In the genomic region with DNA sequence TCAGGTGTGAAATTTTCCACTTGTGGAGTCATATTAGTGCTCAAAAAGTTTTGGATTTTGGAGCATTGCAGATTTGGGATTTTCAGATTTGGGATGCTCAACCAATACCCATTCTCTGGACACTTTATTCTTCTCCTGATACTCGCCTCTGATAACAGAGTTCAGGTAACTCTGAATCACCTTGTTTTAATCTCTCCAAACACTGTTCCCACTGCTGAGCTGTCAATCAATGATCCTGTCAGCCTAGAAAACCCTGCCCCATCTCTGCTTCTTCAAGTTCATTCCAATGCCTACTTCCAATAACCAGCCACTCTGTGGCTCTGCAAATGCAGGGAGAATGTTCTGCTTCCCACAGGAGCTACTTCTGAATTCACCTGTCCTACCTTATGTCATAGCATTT, we compare ENCODE assay signal across 22 cellular contexts. TPM values are rescaled to one million over a fixed set of nuclear protein-coding genes. Genes with fewer than 3 reads are reported as not detected.
A peak's percentile ranks its signal among the peaks of the same experiment; 100 is the strongest.
DNase-seq lines count a peak whose midpoint lies in the region; ATAC-seq, FAIRE-seq and TF ChIP-seq lines count a peak whose summit lies in the region.
"Had no signal": no experiment of that assay in that cellular context is flagged by ENCODE, and none has a peak within 500 bp of the region (broad histone marks: within the 10 kb centered on the region; RNA-seq: fewer than 3 reads in every experiment).

No MANE protein-coding gene starts in this region.

- no TSS peak for BruUV-seq in K562 (replicated peaks; lab: Mats Ljungman, UMichigan)

- intact Hi-C loops in K562 (cut with micrococcal nuclease): no loop called here
- intact Hi-C loops in aorta (cut with DNase I): no loop called here

- H3K9me1 ChIP-seq in K562 (ENCODE audit: control insufficient read depth, insufficient read depth, low read length): no peaks in the 10 kb centered on the region

- no peak for FAIRE-seq in K562 (lab: Jason Lieb, UNC)
- FAIRE-seq: D721Med, GM12892, GM18507, HTR-8/SVneo had no signal

- H3K4me1 ChIP-seq in KMS-11 (ENCODE audit: low read depth, poor library complexity, severe bottlenecking): peaks cover 89% of the 10 kb centered on the region
- peaks cover 14 to 68% of the 10 kb centered on the region in 2 experiments for H3K4me1 ChIP-seq in K562 (replicated peaks in 1 of 2; ENCODE audit: control insufficient read depth in 2 of 2, insufficient read depth in 2 of 2, low read length in 2 of 2)
- peaks cover 0 to 5% of the 10 kb centered on the region in 2 donors for H3K4me1 ChIP-seq in aorta (ENCODE audit: control insufficient read depth in 1 of 2, insufficient read depth in 2 of 2, low read length in 2 of 2)

- no peaks in the 10 kb centered on the region for H3K36me3 ChIP-seq in KMS-11 (ENCODE audit: insufficient read depth)
- peaks cover 5% of the 10 kb centered on the region; the same call in 1 of the 3 replicates for H3K36me3 ChIP-seq in K562 (ENCODE audit: control insufficient read depth, insufficient read depth, low read length)
- no peaks in the 10 kb centered on the region for H3K36me3 ChIP-seq in aorta (ENCODE audit: control insufficient read depth in 1 of 2, insufficient read depth in 2 of 2, low read length in 1 of 2)
- H3K36me3 ChIP-seq: BLaER1 had no signal

- WGBS in K562 (ENCODE audit: insufficient coverage, low coverage, missing lambda C conversion rate): 72% methylated on average over 1 of the region's 1 CpG
- WGBS in aorta, 2 donors: 93 to 97% methylated on average over 1 of the region's 1 CpG

- in situ Hi-C loops in K562 (cut with MboI): no loop called here

- CTCF ChIA-PET in K562 (lab: Yijun Ruan, JAX; ENCODE audit: low intra/inter-chr PET ratio): no interaction called here
- CTCF ChIA-PET in GM10248 (lab: Yijun Ruan, JAX): interaction anchor here (0.9 to 3.7 kb wide), 2 partner anchors 12 to 39 kb away, joined by 3 to 19 read pairs; no protein-coding TSS in a partner anchor

- no peak for TF ChIP-seq POLR2A in K562 (conservative IDR thresholded peaks at IDR 0.05)

- H3K4me2 ChIP-seq in KMS-11: peak overlapping the region; percentile 99
- no peak overlapping the region for H3K4me2 ChIP-seq in K562 (ENCODE audit: insufficient read depth, low read length)
- H3K4me2 ChIP-seq: BLaER1 had no signal

- no peak for TF ChIP-seq EP300 in K562 (IDR thresholded peaks at IDR 0.05; ENCODE audit: low read length)

- peak overlapping the region; percentile 82; the same call in 1 of the 2 replicates for H3K27ac ChIP-seq in KMS-11
- H3K27ac ChIP-seq in K562 (ENCODE audit: extremely low read depth, low read depth, low read length): no peak overlapping the region
- H3K27ac ChIP-seq in aorta (ENCODE audit: low read depth in 1 of 2, low read length in 2 of 2): no peak overlapping the region
- H3K27ac ChIP-seq: 22Rv1, BLaER1 had no signal

- POLR2A ChIA-PET in K562 (lab: Yijun Ruan, JAX) (interaction anchor here (0.7 to 1.1 kb wide), 3 partner anchors 13 to 148 kb away, joined by 3 to 6 read pairs (median 4); a partner anchor contains a TSS), GM10248 (lab: Yijun Ruan, JAX) (no interaction called here)

- H3K9ac ChIP-seq in KMS-11: peak overlapping the region; percentile 43; the same call in 1 of the 2 replicates
- H3K9ac ChIP-seq in K562 (ENCODE audit: insufficient read depth in 1 of 2, low read depth in 2 of 2, low read length in 2 of 2): no peak overlapping the region
- H3K9ac ChIP-seq: BLaER1 had no signal

- H2AFZ ChIP-seq in KMS-11 (ENCODE audit: low read depth) (no peak overlapping the region), K562 (ENCODE audit: low read depth, low read length) (no peak overlapping the region)

- ATAC-seq in K562 (no peak), aorta (ENCODE audit: low FRiP score) (no peak)
- ATAC-seq: HCT116 had no signal

- TF ChIP-seq RAD21 in K562 (CRISPR knock-in tag; conservative IDR thresholded peaks at IDR 0.05 in 1 of 2, IDR thresholded peaks at IDR 0.05 in 1 of 2): no peak

- H4K20me1 ChIP-seq in KMS-11 (ENCODE audit: insufficient read depth) (0 out of 2 replicates have a peak, but pooled peaks cover 3% of the 10 kb centered on the region), K562 (replicated peaks; ENCODE audit: control insufficient read depth, insufficient read depth, low read length) (peaks cover 19% of the 10 kb centered on the region; the same call in 1 of the 2 replicates)

- TF ChIP-seq CTCF in KMS-11 (conservative IDR thresholded peaks at IDR 0.05; ENCODE audit: low read depth, low read length) (no peak), K562 (IDR thresholded peaks at IDR 0.05 in 2 of 3, conservative IDR thresholded peaks at IDR 0.05 in 1 of 3; ENCODE audit: insufficient read depth in 2 of 3, low read depth in 1 of 3, low read length in 3 of 3) (no peak), GM10248 (IDR thresholded peaks at IDR 0.05; ENCODE audit: control extremely low read depth, extremely low read depth, low read depth, missing control alignments) (no peak)

- H3K9me3 ChIP-seq in K562 (replicated peaks; ENCODE audit: control insufficient read depth, insufficient read depth, low read depth, low read length) (no peaks in the 10 kb centered on the region), aorta (ENCODE audit: control insufficient read depth, low read length) (no peaks in the 10 kb centered on the region)
- H3K9me3 ChIP-seq: BLaER1 had no signal

- H3K79me2 ChIP-seq in KMS-11 (ENCODE audit: insufficient read depth, low read depth): peaks cover 70% of the 10 kb centered on the region
- peaks cover 96% of the 10 kb centered on the region for H3K79me2 ChIP-seq in K562 (ENCODE audit: control insufficient read depth, insufficient read depth, low read length)

- no peak overlapping the region for H3K4me3 ChIP-seq in KMS-11 (IDR thresholded peaks at IDR 0.05; ENCODE audit: insufficient read depth, low read depth, low read length)
- no peak overlapping the region for H3K4me3 ChIP-seq in K562
- H3K4me3 ChIP-seq in aorta (ENCODE audit: low read length in 2 of 2): no peak overlapping the region
- H3K4me3 ChIP-seq: BLaER1 had no signal

- H3K27me3 ChIP-seq in KMS-11 (ENCODE audit: insufficient read depth, low read depth): no peaks in the 10 kb centered on the region
- no peaks in the 10 kb centered on the region for H3K27me3 ChIP-seq in K562 (ENCODE audit: control insufficient read depth in 2 of 2, insufficient read depth in 2 of 2, low read length in 2 of 2)
- H3K27me3 ChIP-seq in aorta (ENCODE audit: control insufficient read depth in 1 of 2, insufficient read depth in 2 of 2, low read length in 1 of 2): no peaks in the 10 kb centered on the region
- H3K27me3 ChIP-seq: BLaER1 had no signal

- peak; percentile 43 for DNase-seq in DMS53 (lab: John Stamatoyannopoulos, UW)
- DNase-seq in DMS53 treated with DMSO at 0.1 percent for 48 hours (lab: John Stamatoyannopoulos, UW; ENCODE audit: unreplicated experiment): no peak
- no peak for DNase-seq in K562 (ENCODE audit: extremely low read depth in 1 of 4, low spot score in 3 of 4)
- DNase-seq in GM10248 (ENCODE audit: extremely low spot score): no peak
- DNase-seq in aorta: no peak
- DNase-seq in DMS 273 (lab: John Stamatoyannopoulos, UW; ENCODE audit: unreplicated experiment): no peak
- DNase-seq: CD8-positive, alpha-beta memory T cell; COR-L47; DMS153; DND-41; EL; GOT3; H7; KG1 had no signal

TF ChIP-seq in K562, 482 proteins besides CTCF, POLR2A, EP300 and RAD21 (continues in another document):
- TF ChIP-seq ZNF384 (IDR thresholded peaks at IDR 0.05; ENCODE audit: low read depth, low read length) (no peak), KDM1A (IDR thresholded peaks at IDR 0.05) (no peak)
- TF ChIP-seq, protein P1, sequence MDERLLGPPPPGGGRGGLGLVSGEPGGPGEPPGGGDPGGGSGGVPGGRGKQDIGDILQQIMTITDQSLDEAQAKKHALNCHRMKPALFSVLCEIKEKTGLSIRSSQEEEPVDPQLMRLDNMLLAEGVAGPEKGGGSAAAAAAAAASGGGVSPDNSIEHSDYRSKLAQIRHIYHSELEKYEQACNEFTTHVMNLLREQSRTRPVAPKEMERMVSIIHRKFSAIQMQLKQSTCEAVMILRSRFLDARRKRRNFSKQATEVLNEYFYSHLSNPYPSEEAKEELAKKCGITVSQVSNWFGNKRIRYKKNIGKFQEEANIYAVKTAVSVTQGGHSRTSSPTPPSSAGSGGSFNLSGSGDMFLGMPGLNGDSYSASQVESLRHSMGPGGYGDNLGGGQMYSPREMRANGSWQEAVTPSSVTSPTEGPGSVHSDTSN (CRISPR knock-in tag; IDR thresholded peaks at IDR 0.05; ENCODE audit: low read depth): no peak
- TF ChIP-seq, protein P1 (tag; conservative IDR thresholded peaks at IDR 0.05; ENCODE audit: low read depth): peak; percentile 53; the same call in 1 of the 2 replicates

RNA-seq across cellular contexts. Expression of a gene that starts 21.8 kb away (rescaled TPM):
- 267 and 295 TPM in 2 replicates for total RNA-seq in K562 (2011; cell fraction: chromatin; rRNA removed; ENCODE audit: low replicate concordance)
- total RNA-seq in K562 (2011; cell fraction: nucleolus; rRNA removed): 202 and 204 TPM in 2 replicates
- total RNA-seq in K562 (2011; cell fraction: nucleoplasm; rRNA removed): 277 and 388 TPM in 2 replicates
- total RNA-seq in K562 (2014; rRNA removed): 187 and 232 TPM in 2 replicates
- 82.2 and 82.5 TPM in 2 replicates for total RNA-seq in K562 (2014; rRNA removed; fragmentation: Illumina TruSeq; extraction: Trizol)
- total RNA-seq in K562 (2015; rRNA removed; fragmentation: Illumina TruSeq; extraction: Trizol): 82.3 and 83.8 TPM in 2 replicates
- 91.8 and 94.0 TPM in 2 replicates for total RNA-seq in K562 (2021)
- polyA plus RNA-seq in K562 (2011; rRNA removed): 69.8 and 89.6 TPM in 2 replicates
- polyA plus RNA-seq in K562 (2011; cell fraction: cytosol; rRNA removed): 58.5 and 88.3 TPM in 2 replicates
- polyA plus RNA-seq in K562 (2011; cell fraction: nucleus; rRNA removed): 74.4 and 107 TPM in 2 replicates
- 27.2 and 40.1 TPM in 2 replicates for polyA plus RNA-seq in K562 (2012)
- 61.5 and 69.7 TPM in 2 replicates for polyA plus RNA-seq in K562 (2014; fragmentation: Illumina TruSeq; extraction: Trizol)
- polyA plus RNA-seq in K562 (2014; fragmentation: Nextera tagmentation; extraction: Ambion mirVana): 10 to 100 TPM; 22.6 to 25.3 TPM
- polyA plus RNA-seq in K562 (2014; rRNA removed): 63.2 and 82.2 TPM in 2 replicates
- polyA minus RNA-seq in K562 (2011; rRNA and poly(A)+ RNA removed): 116 and 125 TPM in 2 replicates
- 75.6 and 79.4 TPM in 2 replicates for polyA minus RNA-seq in K562 (2011; cell fraction: cytosol; rRNA and poly(A)+ RNA removed)
- 297 and 317 TPM in 2 replicates for polyA minus RNA-seq in K562 (2011; cell fraction: nucleus; rRNA and poly(A)+ RNA removed)
- total RNA-seq in aorta: 10 to 100 TPM; 33.1 to 54.3 TPM
- polyA plus RNA-seq in aorta: 10 to 100 TPM in 1 of 2 donors, 1 to 10 TPM in 1; 8.9 to 11.3 TPM
